8 cellular contexts compared by ENCODE assay signal in genomic region chr12:121223283-121223946, GRCh38. TPM values are rescaled to one million over a fixed set of nuclear protein-coding genes. Genes with fewer than 3 reads are reported as not detected.
DNase-seq lines count a peak whose midpoint lies in the region; ATAC-seq and TF ChIP-seq lines count a peak whose summit lies in the region.

No MANE protein-coding gene starts in this region.

- peaks cover 71 to 88% of the 10 kb centered on the region in 2 donors for H3K36me3 Mint-ChIP-seq in CD14-positive monocyte
- H3K36me3 Mint-ChIP-seq in activated T-cell treated with anti-CD3 and anti-CD28 coated beads, Interleukin-2, amount 50 U/mL, for 4 hours (ENCODE audit: insufficient read depth) = peaks cover 7% of the 10 kb centered on the region

- H3K4me3 ChIP-seq in HL-60 (replicated peaks; ENCODE audit: insufficient read depth, low read length) (no peak overlapping the region), vagina (no peak overlapping the region), esophagus muscularis mucosa (no peak overlapping the region)

- H3K27me3 Mint-ChIP-seq in CD14-positive monocyte (ENCODE audit: low read depth in 3 of 3) = peaks cover 0 to 4% (median 3%) of the 10 kb centered on the region in 3 donors
- H3K27me3 Mint-ChIP-seq in activated T-cell treated with anti-CD3 and anti-CD28 coated beads, Interleukin-2, amount 50 U/mL, for 4 hours (ENCODE audit: low read depth) = no peaks in the 10 kb centered on the region

- TF ChIP-seq EP300 in esophagus muscularis mucosa (IDR thresholded peaks at IDR 0.05) = no peak

- peak; percentile 62 for TF ChIP-seq CTCF in CD14-positive monocyte (IDR thresholded peaks at IDR 0.05)
- peak; percentile 71 for TF ChIP-seq CTCF in HL-60 (IDR thresholded peaks at IDR 0.05; ENCODE audit: insufficient read depth, low read length)
- TF ChIP-seq CTCF in vagina (IDR thresholded peaks at IDR 0.05) = no peak
- no peak for TF ChIP-seq CTCF in esophagus muscularis mucosa (IDR thresholded peaks at IDR 0.05)

- no peaks in the 10 kb centered on the region for H3K27me3 ChIP-seq in HL-60 (ENCODE audit: insufficient read depth, poor library complexity, severe bottlenecking)
- no peaks in the 10 kb centered on the region for H3K27me3 ChIP-seq in vagina
- no peaks in the 10 kb centered on the region for H3K27me3 ChIP-seq in esophagus muscularis mucosa

- no peak overlapping the region for H3K4me3 Mint-ChIP-seq in CD14-positive monocyte
- H3K4me3 Mint-ChIP-seq in activated T-cell treated with anti-CD3 and anti-CD28 coated beads, Interleukin-2, amount 50 U/mL, for 4 hours = peak overlapping the region; percentile 10

- H3K4me1 ChIP-seq in vagina (no peaks in the 10 kb centered on the region), esophagus muscularis mucosa (no peaks in the 10 kb centered on the region)

- H3K36me3 ChIP-seq in vagina = peaks cover 0 to 6% of the 10 kb centered on the region in 2 donors
- peaks cover 9 to 70% (median 50%) of the 10 kb centered on the region in 4 donors for H3K36me3 ChIP-seq in esophagus muscularis mucosa

- no peaks in the 10 kb centered on the region for H3K9me3 Mint-ChIP-seq in CD14-positive monocyte
- H3K9me3 Mint-ChIP-seq in activated T-cell treated with anti-CD3 and anti-CD28 coated beads, Interleukin-2, amount 50 U/mL, for 4 hours = no peaks in the 10 kb centered on the region

- H3K9me3 ChIP-seq in vagina (no peaks in the 10 kb centered on the region), esophagus muscularis mucosa (no peaks in the 10 kb centered on the region)

- peaks cover 22% of the 10 kb centered on the region for H3K4me1 Mint-ChIP-seq in CD14-positive monocyte
- peaks cover 36% of the 10 kb centered on the region for H3K4me1 Mint-ChIP-seq in activated T-cell treated with anti-CD3 and anti-CD28 coated beads, Interleukin-2, amount 50 U/mL, for 4 hours (ENCODE audit: low read depth)

- ATAC-seq in activated T-cell treated with anti-CD3 and anti-CD28 coated beads, Interleukin-2, amount 50 U/mL, for 4 hours = peak; percentile 58 to 62
- ATAC-seq in left lobe of liver = peak; percentile 74

- H3K27ac ChIP-seq in HL-60 (replicated peaks) (peak overlapping the region; percentile 53), vagina (no peak overlapping the region), esophagus muscularis mucosa (replicated peaks in 1 of 4) (no peak overlapping the region)

- peak overlapping the region in 3 of 7 donors; percentile 33 to 79 (median 71) for H3K27ac Mint-ChIP-seq in CD14-positive monocyte

- intact Hi-C loops in CD14-positive monocyte (cut with micrococcal nuclease) (loop anchor here in 1 of 2 donors (5.0 kb wide), 1 partner anchor 161 kb away; no protein-coding TSS in a partner anchor), vagina (cut with DNase I) (no loop called here), esophagus muscularis mucosa (cut with DNase I) (no loop called here)

- TF ChIP-seq POLR2A in vagina (IDR thresholded peaks at IDR 0.05) (no peak), esophagus muscularis mucosa (IDR thresholded peaks at IDR 0.05; ENCODE audit: low read depth) (no peak)

- DNase-seq in CD14-positive monocyte (ENCODE audit: low spot score) (no peak), HL-60 (ENCODE audit: low read depth in 1 of 2, low spot score in 1 of 2) (peak in 1 of 2 experiments; percentile 79), left lobe of liver (ENCODE audit: low spot score) (no peak), vagina (ENCODE audit: extremely low spot score in 2 of 2) (no peak), germinal center (ENCODE audit: low spot score) (no peak), HK-2 (ENCODE audit: unreplicated experiment) (no peak), esophagus muscularis mucosa (ENCODE audit: extremely low spot score) (no peak)
- peak; percentile 21 for DNase-seq in activated T-cell treated with anti-CD3 and anti-CD28 coated beads, Interleukin-2, amount 50 U/mL, for 4 hours

- 77% methylated on average over 7 of the region's 15 CpGs for WGBS in esophagus muscularis mucosa

RNA-seq across cellular contexts. Expression of gene P2RX4, which starts 13.5 kb away (rescaled TPM):
- 10 to 100 TPM; 61.8 to 74.7 TPM for polyA plus RNA-seq in CD14-positive monocyte
- total RNA-seq in activated T-cell treated with anti-CD3 and anti-CD28 coated beads, Interleukin-2, amount 50 U/mL, for 4 hours = 10 to 100 TPM; 18.1 to 21.9 (median 21.6) TPM
- 11.6 TPM for total RNA-seq in left lobe of liver
- total RNA-seq in vagina = 26.5 TPM
- 10 to 100 TPM; 26.8 to 41.9 (median 30.8) TPM for total RNA-seq in esophagus muscularis mucosa

Comparison
In these comparisons a context has a peak if more than half of its experiments do, and no peak if none do; other contexts are left out.
1. CTCF ChIP-seq: peak in CD14-positive monocyte (single experiment) and HL-60 (single experiment); none in vagina (0 of 3) and esophagus muscularis mucosa (0 of 3).